Comparison of ENCODE assay signal across 8 cellular contexts in genomic region chr1:144412491-144413403, GRCh38. TPM values are rescaled to one million over a fixed set of nuclear protein-coding genes. Genes with fewer than 3 reads are reported as not detected.
DNase-seq lines count a peak whose midpoint lies in the region; ATAC-seq and TF ChIP-seq lines count a peak whose summit lies in the region.
"Not testable (repeated sequence)": the region's sequence is repeated elsewhere in the genome, so short reads cannot be mapped to it uniquely, and the experiment has no call there.

No MANE protein-coding gene starts in this region.

- TF ChIP-seq CTCF in GM10248 (IDR thresholded peaks at IDR 0.05; ENCODE audit: control extremely low read depth, extremely low read depth, low read depth, missing control alignments); HFF-Myc (IDR thresholded peaks at IDR 0.05; ENCODE audit: low read depth, low read length, missing control alignments); NB4 (IDR thresholded peaks at IDR 0.05; ENCODE audit: low read depth, low read length): not testable (repeated sequence)

- CTCF ChIA-PET in GM10248 (lab: Yijun Ruan, JAX), result not testable (repeated sequence)

- H3K4me3 Mint-ChIP-seq in stimulated activated naive CD8-positive, alpha-beta T cell treated with anti-CD3 and anti-CD28 coated beads, Interleukin-15, Interleukin-2, amounts not matched to agents 100 ng/mL and 50 ng/mL, for 24 hours, result peak overlapping the region; percentile 92

- not testable (repeated sequence) for H2BK120ac ChIP-seq in neuronal stem cell (ENCODE audit: low read depth, low read length)

- not testable (repeated sequence) for H2AK5ac ChIP-seq in neuronal stem cell (ENCODE audit: low read depth, low read length)

- not testable (repeated sequence) for H3K4me1 ChIP-seq in neuronal stem cell (ENCODE audit: control insufficient read depth in 2 of 2, insufficient read depth in 1 of 2, low read depth in 1 of 2, low read length in 2 of 2)

- H2BK12ac ChIP-seq in neuronal stem cell (ENCODE audit: low read length), result not testable (repeated sequence)

- not testable (repeated sequence) for H4K8ac ChIP-seq in neuronal stem cell (ENCODE audit: low read depth, low read length)

- POLR2A ChIA-PET in GM10248 (lab: Yijun Ruan, JAX), result interaction anchor here (0.9 to 1.2 kb wide), 4 partner anchors 111 to 868 kb away, joined by 3 to 12 read pairs (median 7); no protein-coding TSS in a partner anchor

- H3K9me3 ChIP-seq in neuronal stem cell (replicated peaks in 1 of 2; ENCODE audit: control insufficient read depth in 2 of 2, insufficient read depth in 1 of 2, low read depth in 1 of 2, low read length in 2 of 2), result not testable (repeated sequence)

- not testable (repeated sequence) for H3K18ac ChIP-seq in neuronal stem cell (ENCODE audit: low read length)

- H2AFZ ChIP-seq in neuronal stem cell (ENCODE audit: low read length), result peak overlapping the region; percentile 41

- not testable (repeated sequence) for H3K36me3 ChIP-seq in neuronal stem cell (replicated peaks in 1 of 2; ENCODE audit: control insufficient read depth in 2 of 2, insufficient read depth in 2 of 2, low read length in 2 of 2)

- H2BK5ac ChIP-seq in neuronal stem cell (ENCODE audit: low read length), result not testable (repeated sequence)

- ATAC-seq in activated naive CD4-positive, alpha-beta T cell treated with anti-CD3 and anti-CD28 coated beads, Interleukin-2, amount 50 U/mL, for 72 hours, result peak; percentile 84

- TF ChIP-seq POLR2A in NB4 (IDR thresholded peaks at IDR 0.05; ENCODE audit: extremely low read depth, insufficient read length), result peak; percentile 96

- H3K4me3 ChIP-seq in HFF-Myc (replicated peaks; ENCODE audit: low read depth, low read length) (peak overlapping the region; percentile 25), NB4 (ENCODE audit: low read depth, low read length) (peak overlapping the region; percentile 55), neuronal stem cell (ENCODE audit: low read length in 2 of 2) (peak overlapping the region; percentile 34 to 68)

- H3K27ac ChIP-seq in neuronal stem cell (replicated peaks; ENCODE audit: low read length), result peak overlapping the region; percentile 78

- not testable (repeated sequence) for H2BK15ac ChIP-seq in neuronal stem cell (ENCODE audit: low read length)

- H3K9me3 Mint-ChIP-seq in activated naive CD4-positive, alpha-beta T cell treated with anti-CD3 and anti-CD28 coated beads, Interleukin-2, amount 50 U/mL, for 72 hours; stimulated activated naive CD8-positive, alpha-beta T cell treated with anti-CD3 and anti-CD28 coated beads, Interleukin-15, Interleukin-2, amounts not matched to agents 100 ng/mL and 50 ng/mL, for 24 hours: not testable (repeated sequence)

- H4K91ac ChIP-seq in neuronal stem cell (ENCODE audit: low read depth, low read length, poor library complexity), result not testable (repeated sequence)

- H3K23ac ChIP-seq in neuronal stem cell (ENCODE audit: low read depth, low read length, poor library complexity), result peak overlapping the region; percentile 100

- not testable (repeated sequence) for H3K9ac ChIP-seq in neuronal stem cell (ENCODE audit: low read depth, low read length, poor library complexity)

- H3K14ac ChIP-seq in neuronal stem cell (ENCODE audit: low read length), result not testable (repeated sequence)

- not testable (repeated sequence) for H3K27me3 ChIP-seq in neuronal stem cell (ENCODE audit: control insufficient read depth in 3 of 3, insufficient read depth in 3 of 3, low read depth in 1 of 3, low read length in 3 of 3)

- no CpG with 5 or more reads among the region's 41 CpGs for WGBS in neuronal stem cell (ENCODE audit: extremely low coverage in 2 of 2, insufficient read length in 2 of 2, insufficient replicate concordance in 1 of 2), 2 donors

- peaks cover 12% of the 10 kb centered on the region for H3K4me1 Mint-ChIP-seq in stimulated activated naive CD8-positive, alpha-beta T cell treated with anti-CD3 and anti-CD28 coated beads, Interleukin-15, Interleukin-2, amounts not matched to agents 100 ng/mL and 50 ng/mL, for 24 hours (ENCODE audit: low read depth)

- not testable (repeated sequence) for H3K79me1 ChIP-seq in neuronal stem cell (ENCODE audit: low read depth, low read length)

- peak overlapping the region; percentile 96 to 99 for H3K27ac Mint-ChIP-seq in activated naive CD4-positive, alpha-beta T cell treated with anti-CD3 and anti-CD28 coated beads, Interleukin-2, amount 50 U/mL, for 72 hours
- H3K27ac Mint-ChIP-seq in stimulated activated naive CD8-positive, alpha-beta T cell treated with anti-CD3 and anti-CD28 coated beads, Interleukin-15, Interleukin-2, amounts not matched to agents 100 ng/mL and 50 ng/mL, for 24 hours, result peak overlapping the region; percentile 99

- not testable (repeated sequence) for H3K4ac ChIP-seq in neuronal stem cell (ENCODE audit: low read length)

- not testable (repeated sequence) for H3K27me3 Mint-ChIP-seq in stimulated activated naive CD8-positive, alpha-beta T cell treated with anti-CD3 and anti-CD28 coated beads, Interleukin-15, Interleukin-2, amounts not matched to agents 100 ng/mL and 50 ng/mL, for 24 hours

- DNase-seq in GM10248 (ENCODE audit: extremely low spot score) (peak; percentile 79), HFF-Myc (ENCODE audit: extremely low read depth, low read depth) (peak; percentile 99), NB4 (ENCODE audit: low read depth) (peak; percentile 98), SK-N-DZ (ENCODE audit: low spot score) (peak; percentile 100), glomerular endothelial cell (ENCODE audit: extremely low read depth, low read depth, low spot score) (peak; percentile 94), neuronal stem cell (ENCODE audit: low spot score) (peak; percentile 88)
- DNase-seq in activated naive CD4-positive, alpha-beta T cell treated with anti-CD3 and anti-CD28 coated beads, Interleukin-2, amount 50 U/mL, for 72 hours (ENCODE audit: low spot score in 2 of 2), result peak; percentile 83 to 88

- peak overlapping the region; percentile 33 for H3K4me2 ChIP-seq in neuronal stem cell (ENCODE audit: insufficient read depth, low read length, poor library complexity, severe bottlenecking)

- not testable (repeated sequence) for H3K36me3 Mint-ChIP-seq in activated naive CD4-positive, alpha-beta T cell treated with anti-CD3 and anti-CD28 coated beads, Interleukin-2, amount 50 U/mL, for 72 hours; stimulated activated naive CD8-positive, alpha-beta T cell treated with anti-CD3 and anti-CD28 coated beads, Interleukin-15, Interleukin-2, amounts not matched to agents 100 ng/mL and 50 ng/mL, for 24 hours (ENCODE audit: low read depth)

RNA-seq across cellular contexts. Expression of gene PPIAL4E, which starts 39.3 kb away (rescaled TPM):
- polyA plus RNA-seq in SK-N-DZ (2014; cell fraction: cytosol; rRNA removed), result not detected in 2 replicates
- not detected in 2 replicates for polyA plus RNA-seq in SK-N-DZ (2014; cell fraction: nucleus; rRNA removed)
- total RNA-seq in activated naive CD4-positive, alpha-beta T cell treated with anti-CD3 and anti-CD28 coated beads, Interleukin-2, amount 50 U/mL, for 72 hours, result not detected
- not detected in 2 replicates for total RNA-seq in glomerular endothelial cell
- polyA plus RNA-seq in neuronal stem cell (2013, experiment 1 of 2), result not detected
- not detected for polyA plus RNA-seq in neuronal stem cell (2013, experiment 2 of 2)

RNA-seq across cellular contexts. Expression of gene NBPF15, which starts 48.7 kb away (rescaled TPM):
- polyA plus RNA-seq in SK-N-DZ (2014; cell fraction: cytosol; rRNA removed), result 51.9 and 53.6 TPM in 2 replicates
- polyA plus RNA-seq in SK-N-DZ (2014; cell fraction: nucleus; rRNA removed), result 118 and 145 TPM in 2 replicates
- total RNA-seq in activated naive CD4-positive, alpha-beta T cell treated with anti-CD3 and anti-CD28 coated beads, Interleukin-2, amount 50 U/mL, for 72 hours, result 10 to 100 TPM; 41.4 to 55.9 TPM
- 23.3 and 52.3 TPM in 2 replicates for total RNA-seq in glomerular endothelial cell
- 18.7 TPM for polyA plus RNA-seq in neuronal stem cell (2013, experiment 1 of 2)
- polyA plus RNA-seq in neuronal stem cell (2013, experiment 2 of 2), result 18.2 TPM

Comparison
In these comparisons a context has a peak if more than half of its experiments do, and no peak if none do; other contexts are left out.
1. Peak in every context shown above with its lines: DNase-seq, ATAC-seq, H3K4me3 ChIP-seq and H3K27ac ChIP-seq.